ENCODE assay signal across 1 cellular context in genomic region chr1:154353966-154354365, GRCh38.
TF ChIP-seq lines count a peak whose summit lies in the region.

No MANE protein-coding gene starts in this region.

TF ChIP-seq in K562, 482 proteins besides CTCF, POLR2A, EP300 and RAD21:
- TF ChIP-seq ZNF444 (CRISPR knock-in tag; IDR thresholded peaks at IDR 0.05) (no peak), FOXM1 (IDR thresholded peaks at IDR 0.05; ENCODE audit: low read depth) (no peak), FOXM1 (CRISPR knock-in tag; IDR thresholded peaks at IDR 0.05; ENCODE audit: low read depth) (no peak), FOSL1 (tag; conservative IDR thresholded peaks at IDR 0.05) (peak; percentile 15; the same call in 1 of the 2 replicates), GABPA (tag; conservative IDR thresholded peaks at IDR 0.05; ENCODE audit: low read depth) (0 out of 2 replicates have a peak, but pooled peaks have one; percentile 8), WHSC1 (IDR thresholded peaks at IDR 0.05; ENCODE audit: low read length) (no peak)
- TF ChIP-seq, protein P1, sequence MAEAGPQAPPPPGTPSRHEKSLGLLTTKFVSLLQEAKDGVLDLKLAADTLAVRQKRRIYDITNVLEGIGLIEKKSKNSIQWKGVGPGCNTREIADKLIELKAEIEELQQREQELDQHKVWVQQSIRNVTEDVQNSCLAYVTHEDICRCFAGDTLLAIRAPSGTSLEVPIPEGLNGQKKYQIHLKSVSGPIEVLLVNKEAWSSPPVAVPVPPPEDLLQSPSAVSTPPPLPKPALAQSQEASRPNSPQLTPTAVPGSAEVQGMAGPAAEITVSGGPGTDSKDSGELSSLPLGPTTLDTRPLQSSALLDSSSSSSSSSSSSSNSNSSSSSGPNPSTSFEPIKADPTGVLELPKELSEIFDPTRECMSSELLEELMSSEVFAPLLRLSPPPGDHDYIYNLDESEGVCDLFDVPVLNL (CRISPR knock-in tag; IDR thresholded peaks at IDR 0.05; ENCODE audit: low read depth) = 0 out of 2 replicates have a peak, but pooled peaks have one; percentile 11
